Comparison of ENCODE assay signal across 9 cellular contexts in the genomic region with DNA sequence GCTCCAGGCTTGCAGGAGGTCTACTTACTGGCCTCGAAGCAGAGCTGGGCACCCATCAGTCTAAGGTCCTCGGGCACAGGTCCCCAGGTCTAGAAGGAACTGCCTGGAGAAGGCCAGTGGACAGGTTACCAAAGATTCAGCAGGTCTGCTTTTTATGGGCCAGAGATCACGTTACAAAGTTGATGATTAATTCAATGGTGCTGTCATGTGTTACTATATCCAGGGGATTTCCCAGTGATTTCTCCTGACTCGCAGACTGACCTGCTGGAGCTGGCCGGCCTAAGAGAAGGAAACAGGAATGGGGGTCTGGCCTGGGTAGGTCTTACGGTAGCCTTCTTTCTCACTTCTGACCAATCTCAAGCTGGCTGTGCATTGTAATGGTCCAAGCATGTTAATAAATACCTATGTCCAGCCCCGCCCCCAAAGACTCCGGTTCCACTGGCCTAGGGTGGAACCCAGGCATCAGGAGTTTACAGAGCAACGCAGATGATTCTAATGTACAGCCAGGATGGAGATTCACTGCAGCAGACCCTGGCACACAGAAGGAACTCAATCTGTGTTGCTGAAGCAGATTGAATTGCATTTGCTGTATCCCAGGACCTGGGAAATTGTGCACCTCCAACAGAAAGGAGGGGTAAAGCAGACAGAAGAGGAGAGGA. TPM values are rescaled to one million over a fixed set of nuclear protein-coding genes. Genes with fewer than 3 reads are reported as not detected.
A peak's percentile ranks its signal among the peaks of the same experiment; 100 is the strongest.
DNase-seq lines count a peak whose midpoint lies in the region; ATAC-seq and TF ChIP-seq lines count a peak whose summit lies in the region.
"Had no signal": no experiment of that assay in that cellular context is flagged by ENCODE, and none has a peak within 500 bp of the region (broad histone marks: within the 10 kb centered on the region; RNA-seq: fewer than 3 reads in every experiment).

A gene with protein sequence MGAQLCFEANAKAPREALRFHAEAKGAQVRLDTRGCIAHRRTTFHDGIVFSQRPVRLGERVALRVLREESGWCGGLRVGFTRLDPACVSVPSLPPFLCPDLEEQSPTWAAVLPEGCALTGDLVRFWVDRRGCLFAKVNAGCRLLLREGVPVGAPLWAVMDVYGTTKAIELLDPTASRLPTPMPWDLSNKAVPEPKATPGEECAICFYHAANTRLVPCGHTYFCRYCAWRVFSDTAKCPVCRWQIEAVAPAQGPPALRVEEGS (minus strand): TSS at position 127 of the 659 bp plus-strand sequence. CDS start 71 bp downstream, at position 56.

- no peaks in the 10 kb centered on the region for H3K36me3 Mint-ChIP-seq in activated CD4-positive, alpha-beta T cell treated with anti-CD3 and anti-CD28 coated beads, Interleukin-2, amount 10 ng/mL, durations not matched to agents 7 days and 5 days (ENCODE audit: low read depth)
- no peaks in the 10 kb centered on the region for H3K36me3 Mint-ChIP-seq in endothelial cell (ENCODE audit: low read depth, unreplicated experiment)

- peaks cover 42% of the 10 kb centered on the region for H3K4me1 Mint-ChIP-seq in activated CD4-positive, alpha-beta T cell treated with anti-CD3 and anti-CD28 coated beads, Interleukin-2, amount 10 ng/mL, durations not matched to agents 7 days and 5 days
- peaks cover 11% of the 10 kb centered on the region for H3K4me1 Mint-ChIP-seq in endothelial cell (ENCODE audit: unreplicated experiment)

- ATAC-seq in HG03439 (IDR thresholded peaks at IDR 0.05; ENCODE audit: unreplicated experiment), result no peak

- no peak within 1 kb of the TSS for H3K4me3 Mint-ChIP-seq in activated CD4-positive, alpha-beta T cell treated with anti-CD3 and anti-CD28 coated beads, Interleukin-2, amount 10 ng/mL, durations not matched to agents 7 days and 5 days
- no peak within 1 kb of the TSS for H3K4me3 Mint-ChIP-seq in endothelial cell (ENCODE audit: unreplicated experiment)
- H3K4me3 Mint-ChIP-seq: activated B cell treated with CpG ODN at 0.5 μM for 24 hours had no signal

- no peak for DNase-seq in activated CD4-positive, alpha-beta T cell treated with anti-CD3 and anti-CD28 coated beads, Interleukin-2, amount 10 ng/mL, durations not matched to agents 7 days and 5 days
- DNase-seq in activated CD4-positive, alpha-beta T cell treated with anti-CD3 and anti-CD28 coated beads for 48 hours, result no peak
- DNase-seq in SK-MEL-5 (ENCODE audit: low read depth, low spot score) (peak; percentile 18), glomerular visceral epithelial cell (ENCODE audit: extremely low spot score) (peak; percentile 98), endothelial cell (ENCODE audit: low spot score) (no peak), NCI-H1694 treated with DMSO at 0.1 percent for 48 hours (lab: John Stamatoyannopoulos, UW) (no peak)
- DNase-seq in stimulated activated CD8-positive, alpha-beta memory T cell treated with anti-CD3 and anti-CD28 coated beads, Interleukin-4, amount 100 ng/mL, for 48 hours, result peak; percentile 23
- DNase-seq: activated B cell treated with CpG ODN at 0.5 μM for 24 hours had no signal

- H3K27ac Mint-ChIP-seq in activated CD4-positive, alpha-beta T cell treated with anti-CD3 and anti-CD28 coated beads, Interleukin-2, amount 10 ng/mL, durations not matched to agents 7 days and 5 days, result peak within 1 kb of the TSS; percentile 13
- H3K27ac Mint-ChIP-seq in endothelial cell (ENCODE audit: unreplicated experiment), result no peak within 1 kb of the TSS
- H3K27ac Mint-ChIP-seq: activated B cell treated with CpG ODN at 0.5 μM for 24 hours had no signal

- no peaks in the 10 kb centered on the region for H3K9me3 Mint-ChIP-seq in activated CD4-positive, alpha-beta T cell treated with anti-CD3 and anti-CD28 coated beads, Interleukin-2, amount 10 ng/mL, durations not matched to agents 7 days and 5 days
- no peaks in the 10 kb centered on the region for H3K9me3 Mint-ChIP-seq in endothelial cell (ENCODE audit: unreplicated experiment)
- H3K9me3 Mint-ChIP-seq: activated B cell treated with CpG ODN at 0.5 μM for 24 hours had no signal

- CTCF ChIA-PET in activated CD4-positive, alpha-beta T cell treated with anti-CD3 and anti-CD28 coated beads, Interleukin-2, amount 10 ng/mL, durations not matched to agents 7 days and 5 days (lab: Charles Lee), result interaction anchor here (0.6 to 1.9 kb wide), 8 partner anchors 9 to 142 kb away, joined by 3 to 11 read pairs (median 4); no protein-coding TSS in a partner anchor

- peaks cover 8% of the 10 kb centered on the region for H3K27me3 Mint-ChIP-seq in activated CD4-positive, alpha-beta T cell treated with anti-CD3 and anti-CD28 coated beads, Interleukin-2, amount 10 ng/mL, durations not matched to agents 7 days and 5 days
- peaks cover 11% of the 10 kb centered on the region for H3K27me3 Mint-ChIP-seq in endothelial cell (ENCODE audit: unreplicated experiment)

- TF ChIP-seq CTCF in endothelial cell (IDR thresholded peaks at IDR 0.05; ENCODE audit: unreplicated experiment), result no peak

- in situ Hi-C loops in SK-MEL-5 (cut with HindIII; ENCODE audit: low pct_unique_long_range_greater_than_20kb, low sequenced_read_pairs), result no loop called here

- POLR2A ChIA-PET in activated CD4-positive, alpha-beta T cell treated with anti-CD3 and anti-CD28 coated beads, Interleukin-2, amount 10 ng/mL, durations not matched to agents 7 days and 5 days (lab: Charles Lee), result no interaction called here

RNA-seq across cellular contexts. Expression of the gene that starts here (rescaled TPM):
- total RNA-seq in activated CD4-positive, alpha-beta T cell treated with anti-CD3 and anti-CD28 coated beads, Interleukin-2, amount 10 ng/mL, durations not matched to agents 7 days and 5 days, result under 1 TPM; 0.22 to 0.27 TPM
- total RNA-seq in SK-MEL-5 (2014; rRNA removed; shearing (Covaris generic)), result not detected in 2 replicates
- not detected in 2 replicates for polyA plus RNA-seq in SK-MEL-5 (2015; cell fraction: cytosol; rRNA removed)
- 0.38 TPM in 1 of 2 replicates, not detected in the other for polyA plus RNA-seq in SK-MEL-5 (2015; cell fraction: nucleus; rRNA removed)
- total RNA-seq in endothelial cell (ENCODE audit: unreplicated experiment), result not detected
- total RNA-seq: activated B cell treated with CpG ODN at 0.5 μM for 24 hours had no signal

Comparison
In these comparisons a context has a peak if more than half of its experiments do, and no peak if none do; other contexts are left out.
1. Peak in DNase-seq in SK-MEL-5; RNA of the gene not detected or under 1 TPM.
2. DNase-seq: peak in glomerular visceral epithelial cell (single experiment) and stimulated activated CD8-positive, alpha-beta memory T cell treated with anti-CD3 and anti-CD28 coated beads, Interleukin-4, amount 100 ng/mL, for 48 hours (single experiment); none in activated CD4-positive, alpha-beta T cell treated with anti-CD3 and anti-CD28 coated beads, Interleukin-2, amount 10 ng/mL, durations not matched to agents 7 days and 5 days (single experiment), activated CD4-positive, alpha-beta T cell treated with anti-CD3 and anti-CD28 coated beads for 48 hours (single experiment), endothelial cell (single experiment) and NCI-H1694 treated with DMSO at 0.1 percent for 48 hours (single experiment).